Comparison of ENCODE assay signal across 14 cellular contexts in the genomic region with DNA sequence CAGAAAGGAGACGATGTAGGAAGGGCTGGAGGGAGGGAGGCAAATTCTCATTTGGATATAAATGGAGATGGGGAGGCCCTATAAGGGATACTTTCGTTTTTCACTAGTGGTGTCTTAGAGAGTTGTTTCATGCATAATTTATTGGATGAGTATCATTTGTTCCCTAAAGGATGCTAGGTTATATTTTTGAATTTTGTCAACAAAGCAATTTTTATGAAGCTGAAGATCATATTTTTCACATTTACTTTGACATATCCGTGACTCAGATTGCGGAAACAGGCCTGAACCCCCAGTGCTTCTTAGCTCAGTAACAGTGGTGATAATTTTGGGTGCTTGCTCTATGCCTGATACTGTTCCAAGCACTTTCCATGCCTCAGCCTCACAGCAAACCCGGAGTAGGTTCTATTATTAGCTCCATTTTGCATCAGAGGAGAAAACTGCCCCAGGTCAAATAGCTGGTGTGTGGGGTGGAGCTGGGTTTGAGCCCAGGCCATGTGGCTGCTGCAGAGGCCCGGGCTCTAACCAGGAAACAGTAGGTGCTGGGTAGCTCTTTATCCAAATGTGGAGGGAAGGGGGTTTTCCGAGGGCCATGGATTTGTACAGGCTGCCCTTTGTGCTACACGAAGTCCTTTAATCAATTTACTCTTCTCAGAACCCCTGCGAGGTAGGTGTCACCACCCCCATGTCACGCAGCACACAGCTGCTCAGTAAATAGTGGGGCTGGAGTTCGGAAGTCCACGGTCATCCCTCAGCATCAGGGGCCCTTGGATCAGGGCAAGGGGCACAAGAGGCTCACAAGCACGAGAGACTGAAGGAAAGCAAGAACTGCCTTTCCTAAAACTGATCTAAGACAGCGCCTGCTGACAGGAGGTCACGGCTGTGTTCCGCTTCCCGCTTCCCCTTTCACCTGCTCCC.
DNase-seq lines count a peak whose midpoint lies in the region; ATAC-seq and TF ChIP-seq lines count a peak whose summit lies in the region.
"Had no signal": no experiment of that assay in that cellular context is flagged by ENCODE, and none has a peak within 500 bp of the region (broad histone marks: within the 10 kb centered on the region; RNA-seq: fewer than 3 reads in every experiment).

No MANE protein-coding gene starts in this region.

- H3K18ac ChIP-seq in H9 (ENCODE audit: insufficient read length, low read depth, low read length), result no peak overlapping the region

- H3K4me3 ChIP-seq in cardiac muscle cell (no peak overlapping the region), thyroid gland (replicated peaks in 1 of 3) (no peak overlapping the region)
- H3K4me3 ChIP-seq: pancreas had no signal

- H3K36me3 ChIP-seq in cardiac muscle cell, result no peaks in the 10 kb centered on the region
- H3K36me3 ChIP-seq in thyroid gland, result no peaks in the 10 kb centered on the region
- H3K36me3 ChIP-seq: pancreas had no signal

- no peak overlapping the region for H3K27ac Mint-ChIP-seq in H9
- H3K27ac Mint-ChIP-seq: activated B cell treated with CpG ODN at 0.5 μM for 24 hours; activated T-cell treated with anti-CD3 and anti-CD28 coated beads, Interleukin-2, amount 50 U/mL, for 24 hours; effector memory CD8-positive, alpha-beta T cell; stimulated activated naive B cell treated with anti-CD40 and anti-IgM and Interleukin-4, amounts not matched to agents 10 μg/mL and 1 μg/mL and 100 μg/mL, for 72 hours had no signal

- H3K4ac ChIP-seq in H9 (ENCODE audit: low read depth, low read length), result no peak overlapping the region

- no peak overlapping the region for H3K14ac ChIP-seq in H9 (ENCODE audit: insufficient read depth, low read length)

- H3K4me1 Mint-ChIP-seq in H9, result peaks cover 37 to 38% of the 10 kb centered on the region in 2 experiments

- H2BK120ac ChIP-seq in H9 (ENCODE audit: low read depth, low read length, poor library complexity, severe bottlenecking), result no peak overlapping the region

- peaks cover 4% of the 10 kb centered on the region for H3K27me3 Mint-ChIP-seq in H9 (ENCODE audit: low read depth)

- H4K91ac ChIP-seq in H9 (ENCODE audit: insufficient read length, low read depth, low read length), result no peak overlapping the region

- H3K36me3 Mint-ChIP-seq in H9 (ENCODE audit: insufficient read depth in 1 of 3, low read depth in 3 of 3), result peaks cover 0 to 7% (median 0%) of the 10 kb centered on the region in 3 experiments; a peak in 3 of 7 replicates

- H2AFZ ChIP-seq in H9 (ENCODE audit: low read length), result no peak overlapping the region

- no peak for ATAC-seq in HG03135 (IDR thresholded peaks at IDR 0.05; ENCODE audit: unreplicated experiment)
- ATAC-seq: pancreas had no signal

- H3K56ac ChIP-seq in H9 (ENCODE audit: insufficient read length, low read depth, low read length), result no peak overlapping the region

- WGBS in H9 (ENCODE audit: extremely low coverage, insufficient read length, low lambda C conversion rate), result no CpG with 5 or more reads among the region's 17 CpGs
- 73 to 77% methylated on average over 17 of the region's 17 CpGs for WGBS in thyroid gland, 2 donors

- no peak for TF ChIP-seq POLR2A in thyroid gland (IDR thresholded peaks at IDR 0.05)

- H3K4me1 ChIP-seq in H9 (ENCODE audit: insufficient read depth, low read length), result peaks cover 10% of the 10 kb centered on the region; the same call in 1 of the 2 replicates
- peaks cover 16% of the 10 kb centered on the region for H3K4me1 ChIP-seq in cardiac muscle cell (ENCODE audit: low read depth)
- no peaks in the 10 kb centered on the region for H3K4me1 ChIP-seq in thyroid gland
- H3K4me1 ChIP-seq: pancreas had no signal

- intact Hi-C loops in posterior vena cava (cut with DNase I) (no loop called here), thyroid gland (cut with DNase I) (no loop called here)

- no peak overlapping the region for H4K5ac ChIP-seq in H9 (ENCODE audit: insufficient read length, low read depth, low read length)

- no peaks in the 10 kb centered on the region for H4K20me1 ChIP-seq in H9 (ENCODE audit: control insufficient read depth, insufficient read depth, insufficient read length)

- no peak overlapping the region for H4K8ac ChIP-seq in H9 (replicated peaks; ENCODE audit: insufficient read length, low read depth, low read length)

- no peaks in the 10 kb centered on the region for H3K79me1 ChIP-seq in H9 (ENCODE audit: insufficient read depth, low read depth, low read length, poor library complexity, severe bottlenecking)

- H2AK5ac ChIP-seq in H9 (ENCODE audit: insufficient read length, low read length), result no peak overlapping the region

- no peak overlapping the region for H3K4me2 ChIP-seq in H9 (ENCODE audit: insufficient read depth, insufficient read length, low read length)

- no peak overlapping the region for H3T11ph ChIP-seq in H9 (ENCODE audit: low read length)

- H2BK20ac ChIP-seq in H9 (ENCODE audit: low read depth, low read length, poor library complexity, severe bottlenecking), result no peak overlapping the region

- peaks cover 0 to 3% of the 10 kb centered on the region in 2 experiments; a peak in 2 of 5 replicates for H3K9me3 Mint-ChIP-seq in H9
- H3K9me3 Mint-ChIP-seq: activated B cell treated with CpG ODN at 0.5 μM for 24 hours; activated T-cell treated with anti-CD3 and anti-CD28 coated beads, Interleukin-2, amount 50 U/mL, for 24 hours; effector memory CD8-positive, alpha-beta T cell; stimulated activated naive B cell treated with anti-CD40 and anti-IgM and Interleukin-4, amounts not matched to agents 10 μg/mL and 1 μg/mL and 100 μg/mL, for 72 hours had no signal

- H3K9me3 ChIP-seq in H9 (ENCODE audit: control insufficient read depth, low read depth, low read length) (no peaks in the 10 kb centered on the region), cardiac muscle cell (ENCODE audit: low read depth) (no peaks in the 10 kb centered on the region), thyroid gland (no peaks in the 10 kb centered on the region)
- H3K9me3 ChIP-seq: pancreas had no signal

- H3K79me2 ChIP-seq in H9 (ENCODE audit: insufficient read depth, low read length), result no peaks in the 10 kb centered on the region

- H2BK12ac ChIP-seq in H9 (ENCODE audit: insufficient read length, low read depth, low read length), result no peak overlapping the region

- H3K23me2 ChIP-seq in H9 (ENCODE audit: insufficient read length, low read depth, low read length, poor library complexity, severe bottlenecking), result no peaks in the 10 kb centered on the region

- H3K23ac ChIP-seq in H9 (ENCODE audit: insufficient read length, low read depth, low read length), result no peak overlapping the region

- no peak overlapping the region for H3K9ac ChIP-seq in H9 (ENCODE audit: extremely low read depth, insufficient read length, low read length)

- TF ChIP-seq CTCF in H9 (conservative IDR thresholded peaks at IDR 0.05), result no peak
- TF ChIP-seq CTCF in cardiac muscle cell (IDR thresholded peaks at IDR 0.05; ENCODE audit: low read depth, low read length), result no peak
- no peak for TF ChIP-seq CTCF in thyroid gland (IDR thresholded peaks at IDR 0.05)

- in situ Hi-C loops in SK-MEL-5 (cut with HindIII; ENCODE audit: low pct_unique_long_range_greater_than_20kb, low sequenced_read_pairs), result no loop called here

- H2BK5ac ChIP-seq in H9 (ENCODE audit: insufficient read length, low read length), result no peak overlapping the region

- DNase-seq in AG08395 (ENCODE audit: low spot score), result peak; percentile 36
- DNase-seq in H9, result peak; percentile 47
- DNase-seq in SK-MEL-5 (ENCODE audit: low read depth, low spot score), result peak; percentile 64
- DNase-seq in cardiac muscle cell (ENCODE audit: low read depth in 1 of 2, low spot score in 1 of 2), result peak in 1 of 2 donors; percentile 23
- no peak for DNase-seq in posterior vena cava (ENCODE audit: low spot score)
- no peak for DNase-seq in thyroid gland
- DNase-seq in activated T-cell treated with anti-CD3 and anti-CD28 coated beads for 4 hours, result no peak
- DNase-seq: activated B cell treated with CpG ODN at 0.5 μM for 24 hours; activated T-cell treated with anti-CD3 and anti-CD28 coated beads, Interleukin-2, amount 50 U/mL, for 24 hours; effector memory CD8-positive, alpha-beta T cell; pancreas; stimulated activated CD4-positive, alpha-beta T cell treated with anti-CD3 and anti-CD28 coated beads, Interleukin-2, amount 100 ng/mL, for 24 hours; stimulated activated naive B cell treated with anti-CD40 and anti-IgM and Interleukin-4, amounts not matched to agents 10 μg/mL and 1 μg/mL and 100 μg/mL, for 72 hours had no signal

- no peak overlapping the region for H3K4me3 Mint-ChIP-seq in H9
- H3K4me3 Mint-ChIP-seq: activated B cell treated with CpG ODN at 0.5 μM for 24 hours; activated T-cell treated with anti-CD3 and anti-CD28 coated beads, Interleukin-2, amount 50 U/mL, for 24 hours; stimulated activated naive B cell treated with anti-CD40 and anti-IgM and Interleukin-4, amounts not matched to agents 10 μg/mL and 1 μg/mL and 100 μg/mL, for 72 hours had no signal

- H3K27ac ChIP-seq in H9 (ENCODE audit: insufficient read length, low read depth, low read length), result no peak overlapping the region
- H3K27ac ChIP-seq in cardiac muscle cell, result peak overlapping the region; percentile 15
- no peak overlapping the region for H3K27ac ChIP-seq in thyroid gland
- H3K27ac ChIP-seq: pancreas had no signal

- H3K27me3 ChIP-seq in H9 (ENCODE audit: insufficient read depth, low read length) (no peaks in the 10 kb centered on the region), cardiac muscle cell (no peaks in the 10 kb centered on the region), thyroid gland (no peaks in the 10 kb centered on the region)
- H3K27me3 ChIP-seq: pancreas had no signal

- no peak overlapping the region for H2BK15ac ChIP-seq in H9 (ENCODE audit: low read depth, low read length)

Comparison
In these comparisons a context has a peak if more than half of its experiments do, and no peak if none do; other contexts are left out.
1. DNase-seq: peak in AG08395 (single experiment), H9 (single experiment) and SK-MEL-5 (single experiment); none in posterior vena cava (single experiment), thyroid gland (0 of 2) and activated T-cell treated with anti-CD3 and anti-CD28 coated beads for 4 hours (single experiment).